11 cellular contexts compared by ENCODE assay signal in genomic region chr19:11195169-11195568, GRCh38. TPM values are rescaled to one million over a fixed set of nuclear protein-coding genes. Genes with fewer than 3 reads are reported as not detected.
DNase-seq lines count a peak whose midpoint lies in the region; TF ChIP-seq lines count a peak whose summit lies in the region.
"Had no signal": no experiment of that assay in that cellular context is flagged by ENCODE, and none has a peak within 500 bp of the region (broad histone marks: within the 10 kb centered on the region; RNA-seq: fewer than 3 reads in every experiment).

No MANE protein-coding gene starts in this region.

- CTCF ChIA-PET in AG04450 (lab: Charles Lee) (interaction anchor here (0.6 to 1.2 kb wide), 2 partner anchors 49 to 99 kb away, joined by 3 to 4 read pairs; no protein-coding TSS in a partner anchor), OCI-LY7 (lab: Charles Lee; ENCODE audit: unreplicated experiment) (no interaction called here)

- H3K4me3 ChIP-seq in AG04450 (ENCODE audit: low read depth, low read length) (peak overlapping the region; percentile 96), OCI-LY7 (ENCODE audit: low read depth, low read length, poor library complexity, severe bottlenecking) (peak overlapping the region; percentile 97), osteoblast (ENCODE audit: insufficient read depth, low read length) (peak overlapping the region; percentile 57), HAP-1 (no peak overlapping the region), MM.1S (ENCODE audit: low read length) (no peak overlapping the region)

- H3F3A ChIP-seq in MM.1S (ENCODE audit: insufficient read depth, low read length) = peaks cover 5% of the 10 kb centered on the region; the same call in 1 of the 2 replicates

- H3K9me3 Mint-ChIP-seq in endothelial cell (ENCODE audit: unreplicated experiment) = no peaks in the 10 kb centered on the region

- peak overlapping the region; percentile 47 for H3K27ac ChIP-seq in AG04450 (ENCODE audit: low read depth, low read length)
- peak overlapping the region; percentile 95 for H3K27ac ChIP-seq in OCI-LY7 (ENCODE audit: low read depth, low read length, poor library complexity, severe bottlenecking)
- H3K27ac ChIP-seq in osteoblast (ENCODE audit: low read depth, low read length) = peak overlapping the region; percentile 15
- H3K27ac ChIP-seq in MM.1S (ENCODE audit: low read length) = no peak overlapping the region

- H3K27ac Mint-ChIP-seq in endothelial cell (ENCODE audit: unreplicated experiment) = peak overlapping the region; percentile 52

- H3K4me3 Mint-ChIP-seq in endothelial cell (ENCODE audit: unreplicated experiment) = no peak overlapping the region

- H3K4me2 ChIP-seq in OCI-LY7 (ENCODE audit: low read length) (peak overlapping the region; percentile 99), osteoblast (ENCODE audit: insufficient read depth, low read length) (peak overlapping the region; percentile 75), MM.1S (ENCODE audit: low read depth, low read length) (no peak overlapping the region)

- no peak overlapping the region for H3K9ac ChIP-seq in MM.1S (ENCODE audit: low read length)

- peaks cover 77% of the 10 kb centered on the region for H3K4me1 ChIP-seq in OCI-LY7 (ENCODE audit: insufficient read depth, low read length, poor library complexity, severe bottlenecking)
- H3K4me1 ChIP-seq in osteoblast (ENCODE audit: insufficient read depth, low read length) = peaks cover 19% of the 10 kb centered on the region
- H3K4me1 ChIP-seq in HAP-1 = peaks cover 6% of the 10 kb centered on the region; the same call in 1 of the 2 replicates
- 0 out of 2 replicates have a peak, but pooled peaks cover 3% of the 10 kb centered on the region for H3K4me1 ChIP-seq in MM.1S (ENCODE audit: low read length)
- H3K4me1 ChIP-seq: Caco-2 had no signal

- H4K20me1 ChIP-seq in OCI-LY7 (ENCODE audit: insufficient read depth, low read length) (no peaks in the 10 kb centered on the region), osteoblast (ENCODE audit: insufficient read depth, low read length) (peaks cover 24% of the 10 kb centered on the region), MM.1S (ENCODE audit: insufficient read depth, low read length) (no peaks in the 10 kb centered on the region)

- H3K36me3 ChIP-seq in OCI-LY7 (ENCODE audit: insufficient read depth, low read length) (peaks cover 48% of the 10 kb centered on the region), osteoblast (ENCODE audit: insufficient read depth, low read length) (peaks cover 36% of the 10 kb centered on the region), HAP-1 (replicated peaks) (0 out of 2 replicates have a peak, but pooled peaks cover 7% of the 10 kb centered on the region), MM.1S (replicated peaks; ENCODE audit: insufficient read depth, low read length) (no peaks in the 10 kb centered on the region)

- TF ChIP-seq CTCF in AG04450 (IDR thresholded peaks at IDR 0.05; ENCODE audit: low read depth, low read length) (no peak), OCI-LY7 (conservative IDR thresholded peaks at IDR 0.05; ENCODE audit: low read length) (no peak), endothelial cell (IDR thresholded peaks at IDR 0.05; ENCODE audit: unreplicated experiment) (no peak), osteoblast (IDR thresholded peaks at IDR 0.05; ENCODE audit: extremely low read depth, low read depth, low read length) (no peak), MM.1S (IDR thresholded peaks at IDR 0.05; ENCODE audit: low read length) (no peak)

- TF ChIP-seq POLR2A in erythroblast (IDR thresholded peaks at IDR 0.05; ENCODE audit: low read length) = no peak

- intact Hi-C loops in OCI-LY7 (cut with micrococcal nuclease; ENCODE audit: unreplicated experiment) = loop anchor here (10.0 kb wide), 2 partner anchors 220 to 540 kb away; partner anchors contain the start of gene ILF3

- no TSS peak for BruUV-seq in OCI-LY7 (replicated peaks; lab: Mats Ljungman, UMichigan)

- in situ Hi-C loops in HAP-1 (cut with MboI; ENCODE audit: low sequenced_read_pairs) = no loop called here

- H3K4me1 Mint-ChIP-seq in endothelial cell (ENCODE audit: unreplicated experiment) = peaks cover 14% of the 10 kb centered on the region

- peaks cover 14% of the 10 kb centered on the region; the same call in 1 of the 2 replicates for H3K9me3 ChIP-seq in AG04450 (ENCODE audit: control insufficient read depth, insufficient read depth, low read length)
- H3K9me3 ChIP-seq in OCI-LY7 (ENCODE audit: low read length) = no peaks in the 10 kb centered on the region
- no peaks in the 10 kb centered on the region for H3K9me3 ChIP-seq in osteoblast (ENCODE audit: low read depth, low read length)
- no peaks in the 10 kb centered on the region for H3K9me3 ChIP-seq in HAP-1
- H3K9me3 ChIP-seq in MM.1S (replicated peaks; ENCODE audit: insufficient read depth, low read length) = no peaks in the 10 kb centered on the region
- H3K9me3 ChIP-seq: Caco-2 had no signal

- DNase-seq in AG04450 (ENCODE audit: low read depth, low spot score) (no peak), OCI-LY7 (ENCODE audit: low spot score) (peak; percentile 68), endothelial cell (ENCODE audit: low spot score) (no peak), osteoblast (ENCODE audit: insufficient read length, low spot score, missing footprints) (peak; percentile 93), HAP-1 (ENCODE audit: low spot score in 2 of 2) (no peak), MM.1S (no peak), erythroblast (lab: John Stamatoyannopoulos, UW) (no peak)
- DNase-seq in stimulated activated naive CD4-positive, alpha-beta T cell (lab: John Stamatoyannopoulos, UW) = no peak
- DNase-seq: Caco-2; NCI-H1694 treated with DMSO at 0.1 percent for 48 hours; stimulated activated CD4-positive, alpha-beta T cell treated with anti-CD3 and anti-CD28 coated beads, Interleukin-2, amount 100 ng/mL, for 24 hours had no signal

- H3K9me2 ChIP-seq in OCI-LY7 (ENCODE audit: insufficient read depth, low read length) (no peaks in the 10 kb centered on the region), MM.1S (replicated peaks; ENCODE audit: insufficient read depth, low read length) (no peaks in the 10 kb centered on the region)

- peaks cover 28% of the 10 kb centered on the region for H3K36me3 Mint-ChIP-seq in endothelial cell (ENCODE audit: low read depth, unreplicated experiment)

- POLR2A ChIA-PET in AG04450 (lab: Yijun Ruan, JAX) = interaction anchor here (0.6 to 0.9 kb wide), 2 partner anchors 57 to 151 kb away, joined by 4 to 5 read pairs; no protein-coding TSS in a partner anchor
- POLR2A ChIA-PET in OCI-LY7 (lab: Charles Lee) = no interaction called here

- H3K79me2 ChIP-seq in OCI-LY7 (ENCODE audit: insufficient read depth, low read depth, low read length) (peaks cover 43% of the 10 kb centered on the region), osteoblast (ENCODE audit: insufficient read depth, low read length) (peaks cover 65% of the 10 kb centered on the region), MM.1S (ENCODE audit: low read length) (0 out of 2 replicates have a peak, but pooled peaks cover 3% of the 10 kb centered on the region)

- H3K27me3 Mint-ChIP-seq in endothelial cell (ENCODE audit: unreplicated experiment) = peaks cover 8% of the 10 kb centered on the region

- H2AFZ ChIP-seq in OCI-LY7 (ENCODE audit: low read length) = no peak overlapping the region
- no peak overlapping the region for H2AFZ ChIP-seq in osteoblast (ENCODE audit: low read length)
- H2AFZ ChIP-seq in MM.1S (ENCODE audit: low read length) = no peak overlapping the region

- H3K27me3 ChIP-seq in AG04450 (ENCODE audit: control insufficient read depth, insufficient read depth, low read length) (no peaks in the 10 kb centered on the region), osteoblast (ENCODE audit: insufficient read depth, low read length) (no peaks in the 10 kb centered on the region), HAP-1 (ENCODE audit: low read depth) (no peaks in the 10 kb centered on the region), MM.1S (replicated peaks; ENCODE audit: insufficient read depth, low read length) (no peaks in the 10 kb centered on the region)

RNA-seq across cellular contexts. Expression of gene KANK2, which starts 2.2 kb away (rescaled TPM):
- 83.2 and 147 TPM in 2 replicates for polyA plus RNA-seq in AG04450 (2011; rRNA removed)
- 104 and 195 TPM in 2 replicates for polyA minus RNA-seq in AG04450 (2011; rRNA and poly(A)+ RNA removed)
- 135 and 186 TPM in 2 replicates for total RNA-seq in OCI-LY7 (2014; rRNA removed; shearing (Covaris generic))
- total RNA-seq in OCI-LY7 (2022) (174 TPM in 2 replicates), endothelial cell (ENCODE audit: unreplicated experiment) (103 TPM), osteoblast (253 and 295 TPM in 2 replicates)

RNA-seq across cellular contexts. Expression of gene SPC24, which starts 39.6 kb away (rescaled TPM):
- polyA plus RNA-seq in AG04450 (2011; rRNA removed) = 6.0 and 7.4 TPM in 2 replicates
- 20.1 and 28.1 TPM in 2 replicates for polyA minus RNA-seq in AG04450 (2011; rRNA and poly(A)+ RNA removed)
- total RNA-seq in OCI-LY7 (2014; rRNA removed; shearing (Covaris generic)) = 184 and 220 TPM in 2 replicates
- total RNA-seq in OCI-LY7 (2022) (132 and 133 TPM in 2 replicates), endothelial cell (ENCODE audit: unreplicated experiment) (17.0 TPM), osteoblast (5.4 and 6.5 TPM in 2 replicates)

RNA-seq across cellular contexts. Expression of gene ANGPTL8, which starts 44.2 kb away (rescaled TPM):
- not detected in 2 replicates for polyA plus RNA-seq in AG04450 (2011; rRNA removed)
- polyA minus RNA-seq in AG04450 (2011; rRNA and poly(A)+ RNA removed) = not detected in 2 replicates
- total RNA-seq in OCI-LY7 (2014; rRNA removed; shearing (Covaris generic)) = not detected in 2 replicates
- total RNA-seq in OCI-LY7 (2022) (1.0 TPM in 1 of 2 replicates, not detected in the other), endothelial cell (ENCODE audit: unreplicated experiment) (not detected), osteoblast (not detected in 2 replicates)
- total RNA-seq: Caco-2 had no signal

Comparison
In these comparisons a context has a peak if more than half of its experiments do, and no peak if none do; other contexts are left out.
1. DNase-seq: peak in OCI-LY7 (single experiment) and osteoblast (single experiment); none in AG04450 (single experiment), endothelial cell (single experiment), HAP-1 (0 of 2), MM.1S (single experiment), stimulated activated naive CD4-positive, alpha-beta T cell (0 of 6) and erythroblast (0 of 2).
2. H3K4me3 ChIP-seq: peak in AG04450 (single experiment), OCI-LY7 (single experiment) and osteoblast (single experiment); none in HAP-1 (single experiment) and MM.1S (single experiment).